Comparison of ENCODE assay signal across 1 cellular context in genomic region chrX:100413231-100413630, GRCh38.
TF ChIP-seq lines count a peak whose summit lies in the region.

No MANE protein-coding gene starts in this region.

TF ChIP-seq in Ishikawa, 13 proteins besides CTCF, POLR2A, EP300 and RAD21 (continued from another document):
- no peak for TF ChIP-seq REST (IDR thresholded peaks at IDR 0.05; ENCODE audit: low read depth)
- TF ChIP-seq CREB1 (IDR thresholded peaks at IDR 0.05; ENCODE audit: low read depth), result no peak
- TF ChIP-seq YY1 (IDR thresholded peaks at IDR 0.05; ENCODE audit: low read depth), result no peak
